In the genomic region with DNA sequence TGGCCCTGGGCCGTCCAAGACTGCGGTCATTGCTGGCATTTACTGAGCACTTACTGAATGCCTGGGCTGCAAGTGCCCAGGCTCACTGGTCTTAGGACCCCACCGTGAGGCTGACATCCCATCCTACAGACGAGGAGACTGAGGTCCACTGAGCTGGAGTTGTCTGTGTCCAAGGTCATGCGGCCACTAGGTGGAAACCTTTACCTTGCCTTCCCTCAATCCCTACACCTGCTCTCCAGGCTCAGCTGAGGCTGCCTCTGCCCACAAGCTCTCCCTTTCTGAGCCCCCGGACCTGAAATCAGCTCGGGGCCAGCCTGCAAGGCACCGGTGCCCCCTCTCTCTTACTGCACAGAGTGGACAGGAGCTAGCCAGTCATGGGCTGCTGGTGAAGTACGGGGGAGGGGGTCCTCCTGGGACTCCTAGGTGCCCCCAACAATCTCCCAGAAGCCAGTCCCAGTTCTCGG, we compare ENCODE assay signal across 1 cellular context.
TF ChIP-seq lines count a peak whose summit lies in the region.

No MANE protein-coding gene starts in this region.

TF ChIP-seq in HepG2, 621 proteins besides CTCF, POLR2A, EP300 and RAD21 (continued from another document and continues in another):
- TF ChIP-seq, protein P1, sequence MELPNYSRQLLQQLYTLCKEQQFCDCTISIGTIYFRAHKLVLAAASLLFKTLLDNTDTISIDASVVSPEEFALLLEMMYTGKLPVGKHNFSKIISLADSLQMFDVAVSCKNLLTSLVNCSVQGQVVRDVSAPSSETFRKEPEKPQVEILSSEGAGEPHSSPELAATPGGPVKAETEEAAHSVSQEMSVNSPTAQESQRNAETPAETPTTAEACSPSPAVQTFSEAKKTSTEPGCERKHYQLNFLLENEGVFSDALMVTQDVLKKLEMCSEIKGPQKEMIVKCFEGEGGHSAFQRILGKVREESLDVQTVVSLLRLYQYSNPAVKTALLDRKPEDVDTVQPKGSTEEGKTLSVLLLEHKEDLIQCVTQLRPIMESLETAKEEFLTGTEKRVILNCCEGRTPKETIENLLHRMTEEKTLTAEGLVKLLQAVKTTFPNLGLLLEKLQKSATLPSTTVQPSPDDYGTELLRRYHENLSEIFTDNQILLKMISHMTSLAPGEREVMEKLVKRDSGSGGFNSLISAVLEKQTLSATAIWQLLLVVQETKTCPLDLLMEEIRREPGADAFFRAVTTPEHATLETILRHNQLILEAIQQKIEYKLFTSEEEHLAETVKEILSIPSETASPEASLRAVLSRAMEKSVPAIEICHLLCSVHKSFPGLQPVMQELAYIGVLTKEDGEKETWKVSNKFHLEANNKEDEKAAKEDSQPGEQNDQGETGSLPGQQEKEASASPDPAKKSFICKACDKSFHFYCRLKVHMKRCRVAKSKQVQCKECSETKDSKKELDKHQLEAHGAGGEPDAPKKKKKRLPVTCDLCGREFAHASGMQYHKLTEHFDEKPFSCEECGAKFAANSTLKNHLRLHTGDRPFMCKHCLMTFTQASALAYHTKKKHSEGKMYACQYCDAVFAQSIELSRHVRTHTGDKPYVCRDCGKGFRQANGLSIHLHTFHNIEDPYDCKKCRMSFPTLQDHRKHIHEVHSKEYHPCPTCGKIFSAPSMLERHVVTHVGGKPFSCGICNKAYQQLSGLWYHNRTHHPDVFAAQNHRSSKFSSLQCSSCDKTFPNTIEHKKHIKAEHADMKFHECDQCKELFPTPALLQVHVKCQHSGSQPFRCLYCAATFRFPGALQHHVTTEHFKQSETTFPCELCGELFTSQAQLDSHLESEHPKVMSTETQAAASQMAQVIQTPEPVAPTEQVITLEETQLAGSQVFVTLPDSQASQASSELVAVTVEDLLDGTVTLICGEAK (IDR thresholded peaks at IDR 0.05): no peak
- TF ChIP-seq, protein P1 (CRISPR knock-in tag; IDR thresholded peaks at IDR 0.05): 0 out of 2 replicates have a peak, but pooled peaks have one; percentile 30
- TF ChIP-seq FOXO1 (CRISPR knock-in tag; IDR thresholded peaks at IDR 0.05) (no peak), MXI1 (IDR thresholded peaks at IDR 0.05; ENCODE audit: borderline replicate concordance, low read depth, low read length) (peak; percentile 16; the same call in 1 of the 3 replicates), POLR2AphosphoS5 (IDR thresholded peaks at IDR 0.05; ENCODE audit: low read depth, low read length) (no peak), ATF7 (IDR thresholded peaks at IDR 0.05) (no peak), ATF7 (CRISPR knock-in tag; IDR thresholded peaks at IDR 0.05) (no peak), NFATC3 (CRISPR knock-in tag; IDR thresholded peaks at IDR 0.05) (no peak), SALL1 (CRISPR knock-in tag; IDR thresholded peaks at IDR 0.05) (0 out of 2 replicates have a peak, but pooled peaks have one; percentile 13), TEAD3 (CRISPR knock-in tag; optimal IDR thresholded peaks at IDR 0.05; ENCODE audit: borderline replicate concordance) (no peak), SETDB1 (CRISPR knock-in tag; IDR thresholded peaks at IDR 0.05; ENCODE audit: borderline replicate concordance) (no peak), ZNF598 (CRISPR knock-in tag; IDR thresholded peaks at IDR 0.05; ENCODE audit: borderline replicate concordance) (no peak), NCOA2 (CRISPR knock-in tag; IDR thresholded peaks at IDR 0.05) (no peak), ZFP37 (CRISPR knock-in tag; IDR thresholded peaks at IDR 0.05; ENCODE audit: borderline replicate concordance) (0 out of 2 replicates have a peak, but pooled peaks have one; percentile 19)
- TF ChIP-seq, protein P2, sequence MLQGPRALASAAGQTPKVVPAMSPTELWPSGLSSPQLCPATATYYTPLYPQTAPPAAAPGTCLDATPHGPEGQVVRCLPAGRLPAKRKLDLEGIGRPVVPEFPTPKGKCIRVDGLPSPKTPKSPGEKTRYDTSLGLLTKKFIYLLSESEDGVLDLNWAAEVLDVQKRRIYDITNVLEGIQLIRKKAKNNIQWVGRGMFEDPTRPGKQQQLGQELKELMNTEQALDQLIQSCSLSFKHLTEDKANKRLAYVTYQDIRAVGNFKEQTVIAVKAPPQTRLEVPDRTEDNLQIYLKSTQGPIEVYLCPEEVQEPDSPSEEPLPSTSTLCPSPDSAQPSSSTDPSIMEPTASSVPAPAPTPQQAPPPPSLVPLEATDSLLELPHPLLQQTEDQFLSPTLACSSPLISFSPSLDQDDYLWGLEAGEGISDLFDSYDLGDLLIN (CRISPR knock-in tag; IDR thresholded peaks at IDR 0.05; ENCODE audit: borderline replicate concordance): no peak
- TF ChIP-seq, protein P3, sequence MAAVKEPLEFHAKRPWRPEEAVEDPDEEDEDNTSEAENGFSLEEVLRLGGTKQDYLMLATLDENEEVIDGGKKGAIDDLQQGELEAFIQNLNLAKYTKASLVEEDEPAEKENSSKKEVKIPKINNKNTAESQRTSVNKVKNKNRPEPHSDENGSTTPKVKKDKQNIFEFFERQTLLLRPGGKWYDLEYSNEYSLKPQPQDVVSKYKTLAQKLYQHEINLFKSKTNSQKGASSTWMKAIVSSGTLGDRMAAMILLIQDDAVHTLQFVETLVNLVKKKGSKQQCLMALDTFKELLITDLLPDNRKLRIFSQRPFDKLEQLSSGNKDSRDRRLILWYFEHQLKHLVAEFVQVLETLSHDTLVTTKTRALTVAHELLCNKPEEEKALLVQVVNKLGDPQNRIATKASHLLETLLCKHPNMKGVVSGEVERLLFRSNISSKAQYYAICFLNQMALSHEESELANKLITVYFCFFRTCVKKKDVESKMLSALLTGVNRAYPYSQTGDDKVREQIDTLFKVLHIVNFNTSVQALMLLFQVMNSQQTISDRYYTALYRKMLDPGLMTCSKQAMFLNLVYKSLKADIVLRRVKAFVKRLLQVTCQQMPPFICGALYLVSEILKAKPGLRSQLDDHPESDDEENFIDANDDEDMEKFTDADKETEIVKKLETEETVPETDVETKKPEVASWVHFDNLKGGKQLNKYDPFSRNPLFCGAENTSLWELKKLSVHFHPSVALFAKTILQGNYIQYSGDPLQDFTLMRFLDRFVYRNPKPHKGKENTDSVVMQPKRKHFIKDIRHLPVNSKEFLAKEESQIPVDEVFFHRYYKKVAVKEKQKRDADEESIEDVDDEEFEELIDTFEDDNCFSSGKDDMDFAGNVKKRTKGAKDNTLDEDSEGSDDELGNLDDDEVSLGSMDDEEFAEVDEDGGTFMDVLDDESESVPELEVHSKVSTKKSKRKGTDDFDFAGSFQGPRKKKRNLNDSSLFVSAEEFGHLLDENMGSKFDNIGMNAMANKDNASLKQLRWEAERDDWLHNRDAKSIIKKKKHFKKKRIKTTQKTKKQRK (IDR thresholded peaks at IDR 0.05; ENCODE audit: low read length): no peak
- TF ChIP-seq, protein P4, sequence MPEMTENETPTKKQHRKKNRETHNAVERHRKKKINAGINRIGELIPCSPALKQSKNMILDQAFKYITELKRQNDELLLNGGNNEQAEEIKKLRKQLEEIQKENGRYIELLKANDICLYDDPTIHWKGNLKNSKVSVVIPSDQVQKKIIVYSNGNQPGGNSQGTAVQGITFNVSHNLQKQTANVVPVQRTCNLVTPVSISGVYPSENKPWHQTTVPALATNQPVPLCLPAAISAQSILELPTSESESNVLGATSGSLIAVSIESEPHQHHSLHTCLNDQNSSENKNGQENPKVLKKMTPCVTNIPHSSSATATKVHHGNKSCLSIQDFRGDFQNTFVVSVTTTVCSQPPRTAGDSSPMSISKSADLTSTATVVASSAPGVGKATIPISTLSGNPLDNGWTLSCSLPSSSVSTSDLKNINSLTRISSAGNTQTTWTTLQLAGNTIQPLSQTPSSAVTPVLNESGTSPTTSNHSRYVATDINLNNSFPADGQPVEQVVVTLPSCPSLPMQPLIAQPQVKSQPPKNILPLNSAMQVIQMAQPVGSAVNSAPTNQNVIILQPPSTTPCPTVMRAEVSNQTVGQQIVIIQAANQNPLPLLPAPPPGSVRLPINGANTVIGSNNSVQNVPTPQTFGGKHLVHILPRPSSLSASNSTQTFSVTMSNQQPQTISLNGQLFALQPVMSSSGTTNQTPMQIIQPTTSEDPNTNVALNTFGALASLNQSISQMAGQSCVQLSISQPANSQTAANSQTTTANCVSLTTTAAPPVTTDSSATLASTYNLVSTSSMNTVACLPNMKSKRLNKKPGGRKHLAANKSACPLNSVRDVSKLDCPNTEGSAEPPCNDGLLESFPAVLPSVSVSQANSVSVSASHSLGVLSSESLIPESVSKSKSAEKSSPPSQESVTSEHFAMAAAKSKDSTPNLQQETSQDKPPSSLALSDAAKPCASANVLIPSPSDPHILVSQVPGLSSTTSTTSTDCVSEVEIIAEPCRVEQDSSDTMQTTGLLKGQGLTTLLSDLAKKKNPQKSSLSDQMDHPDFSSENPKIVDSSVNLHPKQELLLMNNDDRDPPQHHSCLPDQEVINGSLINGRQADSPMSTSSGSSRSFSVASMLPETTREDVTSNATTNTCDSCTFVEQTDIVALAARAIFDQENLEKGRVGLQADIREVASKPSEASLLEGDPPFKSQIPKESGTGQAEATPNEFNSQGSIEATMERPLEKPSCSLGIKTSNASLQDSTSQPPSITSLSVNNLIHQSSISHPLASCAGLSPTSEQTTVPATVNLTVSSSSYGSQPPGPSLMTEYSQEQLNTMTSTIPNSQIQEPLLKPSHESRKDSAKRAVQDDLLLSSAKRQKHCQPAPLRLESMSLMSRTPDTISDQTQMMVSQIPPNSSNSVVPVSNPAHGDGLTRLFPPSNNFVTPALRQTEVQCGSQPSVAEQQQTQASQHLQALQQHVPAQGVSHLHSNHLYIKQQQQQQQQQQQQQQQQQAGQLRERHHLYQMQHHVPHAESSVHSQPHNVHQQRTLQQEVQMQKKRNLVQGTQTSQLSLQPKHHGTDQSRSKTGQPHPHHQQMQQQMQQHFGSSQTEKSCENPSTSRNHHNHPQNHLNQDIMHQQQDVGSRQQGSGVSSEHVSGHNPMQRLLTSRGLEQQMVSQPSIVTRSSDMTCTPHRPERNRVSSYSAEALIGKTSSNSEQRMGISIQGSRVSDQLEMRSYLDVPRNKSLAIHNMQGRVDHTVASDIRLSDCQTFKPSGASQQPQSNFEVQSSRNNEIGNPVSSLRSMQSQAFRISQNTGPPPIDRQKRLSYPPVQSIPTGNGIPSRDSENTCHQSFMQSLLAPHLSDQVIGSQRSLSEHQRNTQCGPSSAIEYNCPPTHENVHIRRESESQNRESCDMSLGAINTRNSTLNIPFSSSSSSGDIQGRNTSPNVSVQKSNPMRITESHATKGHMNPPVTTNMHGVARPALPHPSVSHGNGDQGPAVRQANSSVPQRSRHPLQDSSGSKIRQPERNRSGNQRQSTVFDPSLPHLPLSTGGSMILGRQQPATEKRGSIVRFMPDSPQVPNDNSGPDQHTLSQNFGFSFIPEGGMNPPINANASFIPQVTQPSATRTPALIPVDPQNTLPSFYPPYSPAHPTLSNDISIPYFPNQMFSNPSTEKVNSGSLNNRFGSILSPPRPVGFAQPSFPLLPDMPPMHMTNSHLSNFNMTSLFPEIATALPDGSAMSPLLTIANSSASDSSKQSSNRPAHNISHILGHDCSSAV (CRISPR knock-in tag; IDR thresholded peaks at IDR 0.05; ENCODE audit: borderline replicate concordance): no peak
- TF ChIP-seq, protein P5, sequence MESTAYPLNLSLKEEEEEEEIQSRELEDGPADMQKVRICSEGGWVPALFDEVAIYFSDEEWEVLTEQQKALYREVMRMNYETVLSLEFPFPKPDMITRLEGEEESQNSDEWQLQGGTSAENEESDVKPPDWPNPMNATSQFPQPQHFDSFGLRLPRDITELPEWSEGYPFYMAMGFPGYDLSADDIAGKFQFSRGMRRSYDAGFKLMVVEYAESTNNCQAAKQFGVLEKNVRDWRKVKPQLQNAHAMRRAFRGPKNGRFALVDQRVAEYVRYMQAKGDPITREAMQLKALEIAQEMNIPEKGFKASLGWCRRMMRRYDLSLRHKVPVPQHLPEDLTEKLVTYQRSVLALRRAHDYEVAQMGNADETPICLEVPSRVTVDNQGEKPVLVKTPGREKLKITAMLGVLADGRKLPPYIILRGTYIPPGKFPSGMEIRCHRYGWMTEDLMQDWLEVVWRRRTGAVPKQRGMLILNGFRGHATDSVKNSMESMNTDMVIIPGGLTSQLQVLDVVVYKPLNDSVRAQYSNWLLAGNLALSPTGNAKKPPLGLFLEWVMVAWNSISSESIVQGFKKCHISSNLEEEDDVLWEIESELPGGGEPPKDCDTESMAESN (CRISPR knock-in tag; conservative IDR thresholded peaks at IDR 0.05): no peak
- TF ChIP-seq, protein P6, sequence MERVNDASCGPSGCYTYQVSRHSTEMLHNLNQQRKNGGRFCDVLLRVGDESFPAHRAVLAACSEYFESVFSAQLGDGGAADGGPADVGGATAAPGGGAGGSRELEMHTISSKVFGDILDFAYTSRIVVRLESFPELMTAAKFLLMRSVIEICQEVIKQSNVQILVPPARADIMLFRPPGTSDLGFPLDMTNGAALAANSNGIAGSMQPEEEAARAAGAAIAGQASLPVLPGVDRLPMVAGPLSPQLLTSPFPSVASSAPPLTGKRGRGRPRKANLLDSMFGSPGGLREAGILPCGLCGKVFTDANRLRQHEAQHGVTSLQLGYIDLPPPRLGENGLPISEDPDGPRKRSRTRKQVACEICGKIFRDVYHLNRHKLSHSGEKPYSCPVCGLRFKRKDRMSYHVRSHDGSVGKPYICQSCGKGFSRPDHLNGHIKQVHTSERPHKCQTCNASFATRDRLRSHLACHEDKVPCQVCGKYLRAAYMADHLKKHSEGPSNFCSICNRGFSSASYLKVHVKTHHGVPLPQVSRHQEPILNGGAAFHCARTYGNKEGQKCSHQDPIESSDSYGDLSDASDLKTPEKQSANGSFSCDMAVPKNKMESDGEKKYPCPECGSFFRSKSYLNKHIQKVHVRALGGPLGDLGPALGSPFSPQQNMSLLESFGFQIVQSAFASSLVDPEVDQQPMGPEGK (CRISPR knock-in tag; IDR thresholded peaks at IDR 0.05): peak; percentile 57; the same call in 1 of the 2 replicates
